1 cellular context compared by ENCODE assay signal in the genomic region with DNA sequence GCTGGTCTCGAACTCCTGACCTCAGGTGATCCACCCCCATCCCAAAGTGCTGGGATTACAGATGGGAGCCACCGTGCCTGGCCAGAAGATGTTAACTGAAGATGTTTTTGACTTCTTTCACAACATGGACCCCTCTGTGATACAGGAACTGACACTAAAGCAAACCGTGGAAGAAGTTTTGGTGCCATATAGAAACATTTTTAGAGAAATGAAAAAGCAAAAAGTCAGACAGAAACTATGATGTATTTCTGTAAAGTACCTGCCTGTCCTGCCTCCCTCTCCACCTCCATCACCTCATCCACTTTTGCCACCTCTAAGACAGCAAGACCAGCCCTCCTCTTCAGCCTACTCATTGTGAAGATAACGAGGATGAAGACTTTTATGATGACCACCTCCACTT.
TF ChIP-seq lines count a peak whose summit lies in the region.

No MANE protein-coding gene starts in this region.

TF ChIP-seq in GM12878, 131 proteins besides CTCF, POLR2A, EP300 and RAD21 (continued from another document and continues in another):
- TF ChIP-seq TBL1XR1 (IDR thresholded peaks at IDR 0.05; ENCODE audit: low read depth, low read length) (no peak; the same call in 1 of the 2 replicates), ZSCAN29 (IDR thresholded peaks at IDR 0.05) (no peak), NFYA (IDR thresholded peaks at IDR 0.05; ENCODE audit: borderline replicate concordance, low read depth, low read length) (no peak), EED (IDR thresholded peaks at IDR 0.05; ENCODE audit: low read depth) (peak; percentile 76), SREBF2 (IDR thresholded peaks at IDR 0.05; ENCODE audit: low read length) (no peak), NR2C2 (IDR thresholded peaks at IDR 0.05; ENCODE audit: borderline replicate concordance, control insufficient read depth, insufficient read length, low read depth) (no peak), IKZF1 (conservative IDR thresholded peaks at IDR 0.05) (peak; percentile 51; the same call in 1 of the 2 replicates), STAT3 (IDR thresholded peaks at IDR 0.05; ENCODE audit: low read depth, low read length) (no peak), RUNX3 (IDR thresholded peaks at IDR 0.05; ENCODE audit: low read length) (peak; percentile 75), NBN (IDR thresholded peaks at IDR 0.05) (no peak), FOXM1 (IDR thresholded peaks at IDR 0.05; ENCODE audit: low read depth, low read length) (peak; percentile 68; the same call in 1 of the 2 replicates), SP1 (IDR thresholded peaks at IDR 0.05; ENCODE audit: low read depth, low read length) (no peak), TCF7 (IDR thresholded peaks at IDR 0.05; ENCODE audit: borderline replicate concordance) (peak; percentile 59; the same call in 1 of the 2 replicates), BCL11A (IDR thresholded peaks at IDR 0.05; ENCODE audit: low read depth, low read length) (peak; percentile 61; the same call in 1 of the 2 replicates), ZNF217 (IDR thresholded peaks at IDR 0.05) (peak; percentile 24; the same call in 1 of the 2 replicates), CHD2 (IDR thresholded peaks at IDR 0.05; ENCODE audit: borderline replicate concordance, low read depth, low read length) (no peak), ZNF24 (IDR thresholded peaks at IDR 0.05) (peak; percentile 74; the same call in 1 of the 2 replicates), NFXL1 (IDR thresholded peaks at IDR 0.05; ENCODE audit: borderline replicate concordance) (no peak), CBX5 (IDR thresholded peaks at IDR 0.05; ENCODE audit: low read depth) (no peak; the same call in 1 of the 2 replicates), NFIC (IDR thresholded peaks at IDR 0.05; ENCODE audit: low read depth, low read length) (peak; percentile 90; the same call in 1 of the 2 replicates), YY1 (IDR thresholded peaks at IDR 0.05; ENCODE audit: low read depth, low read length) (no peak; the same call in 1 of the 2 replicates), MYC (IDR thresholded peaks at IDR 0.05; ENCODE audit: insufficient read depth, insufficient read length, insufficient replicate concordance, low read length, severe bottlenecking) (no peak), BRCA1 (IDR thresholded peaks at IDR 0.05; ENCODE audit: low read depth, low read length) (no peak), EZH2 (IDR thresholded peaks at IDR 0.05; ENCODE audit: borderline replicate concordance, control insufficient read depth, low read depth, low read length) (no peak), TAF1 (IDR thresholded peaks at IDR 0.05; ENCODE audit: borderline replicate concordance, low read depth, low read length) (no peak), TARDBP (IDR thresholded peaks at IDR 0.05; ENCODE audit: borderline replicate concordance) (no peak), POU2F2 (IDR thresholded peaks at IDR 0.05; ENCODE audit: borderline replicate concordance, low read depth, low read length) (no peak), PML (IDR thresholded peaks at IDR 0.05; ENCODE audit: low read length) (peak; percentile 51; the same call in 1 of the 2 replicates), ATF7 (IDR thresholded peaks at IDR 0.05; ENCODE audit: low read depth) (peak; percentile 96), JUND (IDR thresholded peaks at IDR 0.05; ENCODE audit: low read depth, low read length) (0 out of 2 replicates have a peak, but pooled peaks have one; percentile 23)
- TF ChIP-seq, protein P1, sequence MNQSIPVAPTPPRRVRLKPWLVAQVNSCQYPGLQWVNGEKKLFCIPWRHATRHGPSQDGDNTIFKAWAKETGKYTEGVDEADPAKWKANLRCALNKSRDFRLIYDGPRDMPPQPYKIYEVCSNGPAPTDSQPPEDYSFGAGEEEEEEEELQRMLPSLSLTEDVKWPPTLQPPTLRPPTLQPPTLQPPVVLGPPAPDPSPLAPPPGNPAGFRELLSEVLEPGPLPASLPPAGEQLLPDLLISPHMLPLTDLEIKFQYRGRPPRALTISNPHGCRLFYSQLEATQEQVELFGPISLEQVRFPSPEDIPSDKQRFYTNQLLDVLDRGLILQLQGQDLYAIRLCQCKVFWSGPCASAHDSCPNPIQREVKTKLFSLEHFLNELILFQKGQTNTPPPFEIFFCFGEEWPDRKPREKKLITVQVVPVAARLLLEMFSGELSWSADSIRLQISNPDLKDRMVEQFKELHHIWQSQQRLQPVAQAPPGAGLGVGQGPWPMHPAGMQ (IDR thresholded peaks at IDR 0.05; ENCODE audit: borderline replicate concordance): no peak
- TF ChIP-seq, protein P2, sequence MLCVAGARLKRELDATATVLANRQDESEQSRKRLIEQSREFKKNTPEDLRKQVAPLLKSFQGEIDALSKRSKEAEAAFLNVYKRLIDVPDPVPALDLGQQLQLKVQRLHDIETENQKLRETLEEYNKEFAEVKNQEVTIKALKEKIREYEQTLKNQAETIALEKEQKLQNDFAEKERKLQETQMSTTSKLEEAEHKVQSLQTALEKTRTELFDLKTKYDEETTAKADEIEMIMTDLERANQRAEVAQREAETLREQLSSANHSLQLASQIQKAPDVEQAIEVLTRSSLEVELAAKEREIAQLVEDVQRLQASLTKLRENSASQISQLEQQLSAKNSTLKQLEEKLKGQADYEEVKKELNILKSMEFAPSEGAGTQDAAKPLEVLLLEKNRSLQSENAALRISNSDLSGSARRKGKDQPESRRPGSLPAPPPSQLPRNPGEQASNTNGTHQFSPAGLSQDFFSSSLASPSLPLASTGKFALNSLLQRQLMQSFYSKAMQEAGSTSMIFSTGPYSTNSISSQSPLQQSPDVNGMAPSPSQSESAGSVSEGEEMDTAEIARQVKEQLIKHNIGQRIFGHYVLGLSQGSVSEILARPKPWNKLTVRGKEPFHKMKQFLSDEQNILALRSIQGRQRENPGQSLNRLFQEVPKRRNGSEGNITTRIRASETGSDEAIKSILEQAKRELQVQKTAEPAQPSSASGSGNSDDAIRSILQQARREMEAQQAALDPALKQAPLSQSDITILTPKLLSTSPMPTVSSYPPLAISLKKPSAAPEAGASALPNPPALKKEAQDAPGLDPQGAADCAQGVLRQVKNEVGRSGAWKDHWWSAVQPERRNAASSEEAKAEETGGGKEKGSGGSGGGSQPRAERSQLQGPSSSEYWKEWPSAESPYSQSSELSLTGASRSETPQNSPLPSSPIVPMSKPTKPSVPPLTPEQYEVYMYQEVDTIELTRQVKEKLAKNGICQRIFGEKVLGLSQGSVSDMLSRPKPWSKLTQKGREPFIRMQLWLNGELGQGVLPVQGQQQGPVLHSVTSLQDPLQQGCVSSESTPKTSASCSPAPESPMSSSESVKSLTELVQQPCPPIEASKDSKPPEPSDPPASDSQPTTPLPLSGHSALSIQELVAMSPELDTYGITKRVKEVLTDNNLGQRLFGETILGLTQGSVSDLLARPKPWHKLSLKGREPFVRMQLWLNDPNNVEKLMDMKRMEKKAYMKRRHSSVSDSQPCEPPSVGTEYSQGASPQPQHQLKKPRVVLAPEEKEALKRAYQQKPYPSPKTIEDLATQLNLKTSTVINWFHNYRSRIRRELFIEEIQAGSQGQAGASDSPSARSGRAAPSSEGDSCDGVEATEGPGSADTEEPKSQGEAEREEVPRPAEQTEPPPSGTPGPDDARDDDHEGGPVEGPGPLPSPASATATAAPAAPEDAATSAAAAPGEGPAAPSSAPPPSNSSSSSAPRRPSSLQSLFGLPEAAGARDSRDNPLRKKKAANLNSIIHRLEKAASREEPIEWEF (IDR thresholded peaks at IDR 0.05; ENCODE audit: insufficient replicate concordance, low read depth, low read length): no peak
- TF ChIP-seq, protein P3, sequence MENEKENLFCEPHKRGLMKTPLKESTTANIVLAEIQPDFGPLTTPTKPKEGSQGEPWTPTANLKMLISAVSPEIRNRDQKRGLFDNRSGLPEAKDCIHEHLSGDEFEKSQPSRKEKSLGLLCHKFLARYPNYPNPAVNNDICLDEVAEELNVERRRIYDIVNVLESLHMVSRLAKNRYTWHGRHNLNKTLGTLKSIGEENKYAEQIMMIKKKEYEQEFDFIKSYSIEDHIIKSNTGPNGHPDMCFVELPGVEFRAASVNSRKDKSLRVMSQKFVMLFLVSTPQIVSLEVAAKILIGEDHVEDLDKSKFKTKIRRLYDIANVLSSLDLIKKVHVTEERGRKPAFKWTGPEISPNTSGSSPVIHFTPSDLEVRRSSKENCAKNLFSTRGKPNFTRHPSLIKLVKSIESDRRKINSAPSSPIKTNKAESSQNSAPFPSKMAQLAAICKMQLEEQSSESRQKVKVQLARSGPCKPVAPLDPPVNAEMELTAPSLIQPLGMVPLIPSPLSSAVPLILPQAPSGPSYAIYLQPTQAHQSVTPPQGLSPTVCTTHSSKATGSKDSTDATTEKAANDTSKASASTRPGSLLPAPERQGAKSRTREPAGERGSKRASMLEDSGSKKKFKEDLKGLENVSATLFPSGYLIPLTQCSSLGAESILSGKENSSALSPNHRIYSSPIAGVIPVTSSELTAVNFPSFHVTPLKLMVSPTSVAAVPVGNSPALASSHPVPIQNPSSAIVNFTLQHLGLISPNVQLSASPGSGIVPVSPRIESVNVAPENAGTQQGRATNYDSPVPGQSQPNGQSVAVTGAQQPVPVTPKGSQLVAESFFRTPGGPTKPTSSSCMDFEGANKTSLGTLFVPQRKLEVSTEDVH (IDR thresholded peaks at IDR 0.05; ENCODE audit: low read depth, partially characterized antibody): no peak
- TF ChIP-seq, protein P4, sequence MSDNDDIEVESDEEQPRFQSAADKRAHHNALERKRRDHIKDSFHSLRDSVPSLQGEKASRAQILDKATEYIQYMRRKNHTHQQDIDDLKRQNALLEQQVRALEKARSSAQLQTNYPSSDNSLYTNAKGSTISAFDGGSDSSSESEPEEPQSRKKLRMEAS (IDR thresholded peaks at IDR 0.05; ENCODE audit: low read depth, low read length): no peak
- TF ChIP-seq, protein P5, sequence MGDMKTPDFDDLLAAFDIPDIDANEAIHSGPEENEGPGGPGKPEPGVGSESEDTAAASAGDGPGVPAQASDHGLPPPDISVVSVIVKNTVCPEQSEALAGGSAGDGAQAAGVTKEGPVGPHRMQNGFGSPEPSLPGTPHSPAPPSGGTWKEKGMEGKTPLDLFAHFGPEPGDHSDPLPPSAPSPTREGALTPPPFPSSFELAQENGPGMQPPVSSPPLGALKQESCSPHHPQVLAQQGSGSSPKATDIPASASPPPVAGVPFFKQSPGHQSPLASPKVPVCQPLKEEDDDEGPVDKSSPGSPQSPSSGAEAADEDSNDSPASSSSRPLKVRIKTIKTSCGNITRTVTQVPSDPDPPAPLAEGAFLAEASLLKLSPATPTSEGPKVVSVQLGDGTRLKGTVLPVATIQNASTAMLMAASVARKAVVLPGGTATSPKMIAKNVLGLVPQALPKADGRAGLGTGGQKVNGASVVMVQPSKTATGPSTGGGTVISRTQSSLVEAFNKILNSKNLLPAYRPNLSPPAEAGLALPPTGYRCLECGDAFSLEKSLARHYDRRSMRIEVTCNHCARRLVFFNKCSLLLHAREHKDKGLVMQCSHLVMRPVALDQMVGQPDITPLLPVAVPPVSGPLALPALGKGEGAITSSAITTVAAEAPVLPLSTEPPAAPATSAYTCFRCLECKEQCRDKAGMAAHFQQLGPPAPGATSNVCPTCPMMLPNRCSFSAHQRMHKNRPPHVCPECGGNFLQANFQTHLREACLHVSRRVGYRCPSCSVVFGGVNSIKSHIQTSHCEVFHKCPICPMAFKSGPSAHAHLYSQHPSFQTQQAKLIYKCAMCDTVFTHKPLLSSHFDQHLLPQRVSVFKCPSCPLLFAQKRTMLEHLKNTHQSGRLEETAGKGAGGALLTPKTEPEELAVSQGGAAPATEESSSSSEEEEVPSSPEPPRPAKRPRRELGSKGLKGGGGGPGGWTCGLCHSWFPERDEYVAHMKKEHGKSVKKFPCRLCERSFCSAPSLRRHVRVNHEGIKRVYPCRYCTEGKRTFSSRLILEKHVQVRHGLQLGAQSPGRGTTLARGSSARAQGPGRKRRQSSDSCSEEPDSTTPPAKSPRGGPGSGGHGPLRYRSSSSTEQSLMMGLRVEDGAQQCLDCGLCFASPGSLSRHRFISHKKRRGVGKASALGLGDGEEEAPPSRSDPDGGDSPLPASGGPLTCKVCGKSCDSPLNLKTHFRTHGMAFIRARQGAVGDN (IDR thresholded peaks at IDR 0.05): no peak
- TF ChIP-seq, protein P6, sequence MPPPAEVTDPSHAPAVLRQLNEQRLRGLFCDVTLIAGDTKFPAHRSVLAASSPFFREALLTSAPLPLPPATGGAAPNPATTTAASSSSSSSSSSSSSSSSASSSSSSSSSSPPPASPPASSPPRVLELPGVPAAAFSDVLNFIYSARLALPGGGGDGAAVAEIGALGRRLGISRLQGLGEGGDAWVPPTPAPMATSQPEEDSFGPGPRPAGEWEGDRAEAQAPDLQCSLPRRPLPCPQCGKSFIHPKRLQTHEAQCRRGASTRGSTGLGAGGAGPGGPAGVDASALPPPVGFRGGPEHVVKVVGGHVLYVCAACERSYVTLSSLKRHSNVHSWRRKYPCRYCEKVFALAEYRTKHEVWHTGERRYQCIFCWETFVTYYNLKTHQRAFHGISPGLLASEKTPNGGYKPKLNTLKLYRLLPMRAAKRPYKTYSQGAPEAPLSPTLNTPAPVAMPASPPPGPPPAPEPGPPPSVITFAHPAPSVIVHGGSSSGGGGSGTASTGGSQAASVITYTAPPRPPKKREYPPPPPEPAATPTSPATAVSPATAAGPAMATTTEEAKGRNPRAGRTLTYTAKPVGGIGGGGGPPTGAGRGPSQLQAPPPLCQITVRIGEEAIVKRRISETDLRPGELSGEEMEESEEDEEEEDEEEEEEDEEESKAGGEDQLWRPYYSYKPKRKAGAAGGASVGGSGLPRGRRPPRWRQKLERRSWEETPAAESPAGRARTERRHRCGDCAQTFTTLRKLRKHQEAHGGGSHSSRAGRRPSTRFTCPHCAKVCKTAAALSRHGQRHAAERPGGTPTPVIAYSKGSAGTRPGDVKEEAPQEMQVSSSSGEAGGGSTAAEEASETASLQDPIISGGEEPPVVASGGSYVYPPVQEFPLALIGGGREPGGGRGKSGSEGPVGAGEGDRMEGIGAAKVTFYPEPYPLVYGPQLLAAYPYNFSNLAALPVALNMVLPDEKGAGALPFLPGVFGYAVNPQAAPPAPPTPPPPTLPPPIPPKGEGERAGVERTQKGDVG (CRISPR knock-in tag; IDR thresholded peaks at IDR 0.05): no peak
- TF ChIP-seq, protein P7, sequence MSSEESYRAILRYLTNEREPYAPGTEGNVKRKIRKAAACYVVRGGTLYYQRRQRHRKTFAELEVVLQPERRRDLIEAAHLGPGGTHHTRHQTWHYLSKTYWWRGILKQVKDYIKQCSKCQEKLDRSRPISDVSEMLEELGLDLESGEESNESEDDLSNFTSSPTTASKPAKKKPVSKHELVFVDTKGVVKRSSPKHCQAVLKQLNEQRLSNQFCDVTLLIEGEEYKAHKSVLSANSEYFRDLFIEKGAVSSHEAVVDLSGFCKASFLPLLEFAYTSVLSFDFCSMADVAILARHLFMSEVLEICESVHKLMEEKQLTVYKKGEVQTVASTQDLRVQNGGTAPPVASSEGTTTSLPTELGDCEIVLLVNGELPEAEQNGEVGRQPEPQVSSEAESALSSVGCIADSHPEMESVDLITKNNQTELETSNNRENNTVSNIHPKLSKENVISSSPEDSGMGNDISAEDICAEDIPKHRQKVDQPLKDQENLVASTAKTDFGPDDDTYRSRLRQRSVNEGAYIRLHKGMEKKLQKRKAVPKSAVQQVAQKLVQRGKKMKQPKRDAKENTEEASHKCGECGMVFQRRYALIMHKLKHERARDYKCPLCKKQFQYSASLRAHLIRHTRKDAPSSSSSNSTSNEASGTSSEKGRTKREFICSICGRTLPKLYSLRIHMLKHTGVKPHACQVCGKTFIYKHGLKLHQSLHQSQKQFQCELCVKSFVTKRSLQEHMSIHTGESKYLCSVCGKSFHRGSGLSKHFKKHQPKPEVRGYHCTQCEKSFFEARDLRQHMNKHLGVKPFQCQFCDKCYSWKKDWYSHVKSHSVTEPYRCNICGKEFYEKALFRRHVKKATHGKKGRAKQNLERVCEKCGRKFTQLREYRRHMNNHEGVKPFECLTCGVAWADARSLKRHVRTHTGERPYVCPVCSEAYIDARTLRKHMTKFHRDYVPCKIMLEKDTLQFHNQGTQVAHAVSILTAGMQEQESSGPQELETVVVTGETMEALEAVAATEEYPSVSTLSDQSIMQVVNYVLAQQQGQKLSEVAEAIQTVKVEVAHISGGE (CRISPR knock-in tag; IDR thresholded peaks at IDR 0.05): no peak
